ENCODE assay signal across 9 cellular contexts in genomic region chr10:62050627-62050924, GRCh38.
DNase-seq lines count a peak whose midpoint lies in the region; ATAC-seq, FAIRE-seq and TF ChIP-seq lines count a peak whose summit lies in the region.
"Had no signal": no experiment of that assay in that cellular context is flagged by ENCODE, and none has a peak within 500 bp of the region (broad histone marks: within the 10 kb centered on the region; RNA-seq: fewer than 3 reads in every experiment).

No MANE protein-coding gene starts in this region.

- H4K20me1 ChIP-seq in K562 (replicated peaks; ENCODE audit: control insufficient read depth, insufficient read depth, low read length), result no peaks in the 10 kb centered on the region

- POLR2A ChIA-PET in K562 (lab: Yijun Ruan, JAX), result interaction anchor here (2.6 kb wide), 1 partner anchor 12 kb away, joined by 8 read pairs; no protein-coding TSS in a partner anchor

- no peak overlapping the region for H3K56ac ChIP-seq in mesendoderm (ENCODE audit: low read length)

- H3K9me3 ChIP-seq in K562 (replicated peaks; ENCODE audit: control insufficient read depth, insufficient read depth, low read depth, low read length), result no peaks in the 10 kb centered on the region
- no peaks in the 10 kb centered on the region for H3K9me3 ChIP-seq in tibial artery

- no peak overlapping the region for H4K8ac ChIP-seq in mesendoderm (ENCODE audit: low read depth, low read length)

- H2BK5ac ChIP-seq in mesendoderm (ENCODE audit: low read length), result no peak overlapping the region

- in situ Hi-C loops in K562 (cut with MboI), result no loop called here

- WGBS in K562 (ENCODE audit: insufficient coverage, low coverage, missing lambda C conversion rate), result 2% methylated on average over 4 of the region's 4 CpGs
- no CpG with 5 or more reads among the region's 4 CpGs for WGBS in mesendoderm (ENCODE audit: extremely low coverage, insufficient coverage, low lambda C conversion rate)

- peak overlapping the region; percentile 59 for H2BK15ac ChIP-seq in mesendoderm (replicated peaks; ENCODE audit: low read depth)

- H3K79me1 ChIP-seq in mesendoderm (ENCODE audit: low read length), result no peaks in the 10 kb centered on the region

- peak overlapping the region; percentile 90 for H3K4me3 Mint-ChIP-seq in activated T-cell treated with anti-CD3 and anti-CD28 coated beads, Interleukin-2, amount 50 U/mL, for 24 hours

- H3K9me1 ChIP-seq in K562 (ENCODE audit: control insufficient read depth, insufficient read depth, low read length), result no peaks in the 10 kb centered on the region

- no peak overlapping the region for H3K4ac ChIP-seq in mesendoderm (ENCODE audit: low read depth, low read length)

- H3K9ac ChIP-seq in K562 (ENCODE audit: insufficient read depth in 1 of 2, low read depth in 2 of 2, low read length in 2 of 2) (no peak overlapping the region), mesendoderm (ENCODE audit: low read length) (no peak overlapping the region)

- no peak overlapping the region for H3K18ac ChIP-seq in mesendoderm (ENCODE audit: low read length)

- TF ChIP-seq CTCF in K562 (IDR thresholded peaks at IDR 0.05 in 2 of 3, conservative IDR thresholded peaks at IDR 0.05 in 1 of 3; ENCODE audit: insufficient read depth in 2 of 3, low read depth in 1 of 3, low read length in 3 of 3) (no peak), tibial artery (IDR thresholded peaks at IDR 0.05) (no peak)

- H3K4me3 ChIP-seq in K562, result no peak overlapping the region
- no peak overlapping the region for H3K4me3 ChIP-seq in mesendoderm (ENCODE audit: low read length)
- H3K4me3 ChIP-seq in tibial artery, result peak overlapping the region; percentile 62 to 69

- H3K36me3 ChIP-seq in K562 (ENCODE audit: control insufficient read depth, insufficient read depth, low read length), result no peaks in the 10 kb centered on the region
- no peaks in the 10 kb centered on the region for H3K36me3 ChIP-seq in mesendoderm (ENCODE audit: control insufficient read depth, insufficient read depth, low read length)
- H3K36me3 ChIP-seq in tibial artery, result peaks cover 18 to 44% (median 21%) of the 10 kb centered on the region in 3 donors

- no peak overlapping the region for H3K23ac ChIP-seq in mesendoderm (ENCODE audit: low read length)

- no peak overlapping the region for H2BK120ac ChIP-seq in mesendoderm (ENCODE audit: low read depth, low read length)

- H3K9me3 Mint-ChIP-seq in activated T-cell treated with anti-CD3 and anti-CD28 coated beads, Interleukin-2, amount 50 U/mL, for 24 hours, result peaks cover 6% of the 10 kb centered on the region

- no peak overlapping the region for H3K27ac ChIP-seq in K562 (ENCODE audit: extremely low read depth, low read depth, low read length)
- H3K27ac ChIP-seq in mesendoderm (ENCODE audit: low read depth, low read length), result no peak overlapping the region
- peak overlapping the region; percentile 88 to 96 for H3K27ac ChIP-seq in tibial artery
- H3K27ac ChIP-seq: C4-2B had no signal

- H3K4me1 Mint-ChIP-seq in activated T-cell treated with anti-CD3 and anti-CD28 coated beads, Interleukin-2, amount 50 U/mL, for 24 hours (ENCODE audit: low read depth), result peaks cover 99% of the 10 kb centered on the region

- no peak for FAIRE-seq in K562 (lab: Jason Lieb, UNC)

- no TSS peak for BruUV-seq in K562 (replicated peaks; lab: Mats Ljungman, UMichigan)

- no peak overlapping the region for H2AFZ ChIP-seq in K562 (ENCODE audit: low read depth, low read length)

- no peaks in the 10 kb centered on the region for H3K27me3 Mint-ChIP-seq in activated T-cell treated with anti-CD3 and anti-CD28 coated beads, Interleukin-2, amount 50 U/mL, for 24 hours

- TF ChIP-seq EP300 in K562 (IDR thresholded peaks at IDR 0.05; ENCODE audit: low read length), result no peak

- H3K79me2 ChIP-seq in K562 (ENCODE audit: control insufficient read depth, insufficient read depth, low read length) (no peaks in the 10 kb centered on the region), mesendoderm (ENCODE audit: control insufficient read depth, insufficient read depth, low read length) (no peaks in the 10 kb centered on the region)

- CTCF ChIA-PET in K562 (lab: Yijun Ruan, JAX; ENCODE audit: low intra/inter-chr PET ratio), result no interaction called here

- peaks cover 74% of the 10 kb centered on the region for H3K36me3 Mint-ChIP-seq in activated T-cell treated with anti-CD3 and anti-CD28 coated beads, Interleukin-2, amount 50 U/mL, for 24 hours (ENCODE audit: low read depth)

- H3K4me2 ChIP-seq in K562 (ENCODE audit: insufficient read depth, low read length), result no peak overlapping the region
- H3K4me2 ChIP-seq in mesendoderm (ENCODE audit: low read length), result no peak overlapping the region

- ATAC-seq in K562, result no peak
- no peak for ATAC-seq in GM19455 (IDR thresholded peaks at IDR 0.05; ENCODE audit: unreplicated experiment)
- ATAC-seq in HG03571 (IDR thresholded peaks at IDR 0.05; ENCODE audit: unreplicated experiment), result no peak

- no peak for TF ChIP-seq POLR2A in K562 (conservative IDR thresholded peaks at IDR 0.05)

- DNase-seq in activated T-cell treated with anti-CD3 and anti-CD28 coated beads, Interleukin-2, amount 50 U/mL, for 24 hours, result no peak
- DNase-seq in activated T-cell treated with anti-CD3 and anti-CD28 coated beads for 4 hours (no peak), K562 (ENCODE audit: extremely low read depth in 1 of 4, low spot score in 3 of 4) (no peak), mesendoderm (no peak), tibial artery (no peak), GDM1 (lab: John Stamatoyannopoulos, UW) (no peak)

- H3K4me1 ChIP-seq in K562 (replicated peaks in 1 of 2; ENCODE audit: control insufficient read depth in 2 of 2, insufficient read depth in 2 of 2, low read length in 2 of 2) (peaks cover 5 to 9% of the 10 kb centered on the region in 2 experiments; a peak in 3 of 5 replicates), mesendoderm (ENCODE audit: control insufficient read depth, low read depth, low read length) (peaks cover 14% of the 10 kb centered on the region), tibial artery (peaks cover 0 to 77% (median 63%) of the 10 kb centered on the region in 4 donors)

- peak overlapping the region; percentile 100 for H3K27ac Mint-ChIP-seq in activated T-cell treated with anti-CD3 and anti-CD28 coated beads, Interleukin-2, amount 50 U/mL, for 24 hours

- no peak overlapping the region for H4K5ac ChIP-seq in mesendoderm (ENCODE audit: low read length)

- TF ChIP-seq RAD21 in K562 (CRISPR knock-in tag; conservative IDR thresholded peaks at IDR 0.05 in 1 of 2, IDR thresholded peaks at IDR 0.05 in 1 of 2), result no peak

- peaks cover 4 to 9% of the 10 kb centered on the region in 2 experiments; a peak in 3 of 5 replicates for H3K27me3 ChIP-seq in K562 (ENCODE audit: control insufficient read depth in 2 of 2, insufficient read depth in 2 of 2, low read length in 2 of 2)
- no peaks in the 10 kb centered on the region for H3K27me3 ChIP-seq in mesendoderm (ENCODE audit: insufficient read depth, low read length, poor library complexity)
- no peaks in the 10 kb centered on the region for H3K27me3 ChIP-seq in tibial artery

- H2AK5ac ChIP-seq in mesendoderm (ENCODE audit: low read length), result no peak overlapping the region

- intact Hi-C loops in K562 (cut with micrococcal nuclease) (no loop called here), tibial artery (cut with DNase I; ENCODE audit: low total_unique reads) (no loop called here)

TF ChIP-seq in K562, 482 proteins besides CTCF, POLR2A, EP300 and RAD21:
- TF ChIP-seq FOS (IDR thresholded peaks at IDR 0.05; ENCODE audit: extremely low read depth, insufficient read length) (no peak), NFXL1 (CRISPR knock-in tag; IDR thresholded peaks at IDR 0.05) (0 out of 2 replicates have a peak, but pooled peaks have one; percentile 16)

Comparison
In these comparisons a context has a peak if more than half of its experiments do, and no peak if none do; other contexts are left out.
1. H3K27ac ChIP-seq: peak in tibial artery (2 of 2); none in K562 (single experiment) and mesendoderm (single experiment).
2. H3K4me3 ChIP-seq: peak in tibial artery (2 of 2); none in K562 (single experiment) and mesendoderm (single experiment).